In the genomic region with DNA sequence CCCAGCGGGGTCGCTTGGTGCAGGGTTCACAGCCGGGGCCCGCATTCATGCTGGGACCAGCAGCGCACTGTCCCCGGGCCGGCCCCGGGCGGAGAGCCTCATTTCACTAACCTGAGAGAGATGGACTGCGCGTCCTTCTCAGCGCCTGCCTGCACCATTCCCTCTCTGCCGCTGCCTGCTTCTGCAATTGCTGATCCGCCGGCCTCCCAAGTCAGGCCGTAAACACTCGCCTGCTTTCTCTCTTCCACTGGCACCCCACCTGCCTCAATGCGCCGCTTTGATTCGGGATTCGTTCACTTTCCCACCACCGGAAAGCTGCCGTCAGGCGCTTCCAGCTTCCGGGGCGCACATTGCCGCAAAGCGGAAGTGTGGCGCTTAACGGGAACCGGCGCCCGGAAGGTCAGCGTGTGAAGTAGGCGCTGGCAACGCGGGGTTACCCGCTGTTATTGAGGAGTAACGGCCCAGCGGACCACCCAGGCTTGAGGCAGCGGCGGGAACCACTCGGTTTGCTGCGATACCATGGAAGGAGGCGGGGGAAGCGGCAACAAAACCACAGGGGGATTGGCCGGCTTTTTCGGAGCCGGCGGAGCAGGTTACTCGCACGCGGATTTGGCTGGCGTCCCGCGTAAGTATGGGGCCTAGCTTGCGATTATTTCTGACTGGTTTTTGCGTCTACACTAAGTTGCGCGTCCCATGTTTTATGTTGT, we compare ENCODE assay signal across 8 cellular contexts. TPM values are rescaled to one million over a fixed set of nuclear protein-coding genes. Genes with fewer than 3 reads are reported as not detected.
DNase-seq lines count a peak whose midpoint lies in the region; ATAC-seq, FAIRE-seq and TF ChIP-seq lines count a peak whose summit lies in the region.
"Not testable (repeated sequence)": the region's sequence is repeated elsewhere in the genome, so short reads cannot be mapped to it uniquely, and the experiment has no call there.

A gene with protein sequence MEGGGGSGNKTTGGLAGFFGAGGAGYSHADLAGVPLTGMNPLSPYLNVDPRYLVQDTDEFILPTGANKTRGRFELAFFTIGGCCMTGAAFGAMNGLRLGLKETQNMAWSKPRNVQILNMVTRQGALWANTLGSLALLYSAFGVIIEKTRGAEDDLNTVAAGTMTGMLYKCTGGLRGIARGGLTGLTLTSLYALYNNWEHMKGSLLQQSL (plus strand): TSS at position 384 of the 707 bp plus-strand sequence. CDS start 136 bp downstream, at position 520.

- H3K4me1 ChIP-seq in thyroid gland: not testable (repeated sequence)

- not testable (repeated sequence) for H3K36me3 ChIP-seq in thyroid gland

- peak in 1 of 6 experiments; percentile 5 for TF ChIP-seq CTCF in thyroid gland (IDR thresholded peaks at IDR 0.05)

- FAIRE-seq in GM12891 (lab: Jason Lieb, UNC): not testable (repeated sequence)

- not testable (repeated sequence) for H3K27me3 ChIP-seq in thyroid gland

- peak within 1 kb of the TSS; percentile 40 to 49 (median 47) for H3K27ac ChIP-seq in thyroid gland

- H3K4me3 ChIP-seq in thyroid gland (replicated peaks in 1 of 3): peak within 1 kb of the TSS; percentile 66 to 83 (median 69)

- TF ChIP-seq POLR2A in GM12891 (IDR thresholded peaks at IDR 0.05; ENCODE audit: low read depth, low read length) (peak; percentile 75), thyroid gland (IDR thresholded peaks at IDR 0.05) (peak in 1 of 2 donors; percentile 53)

- 0 to 1% methylated on average over 15 to 40 of the region's 60 CpGs for WGBS in thyroid gland, 2 donors

- intact Hi-C loops in left cardiac atrium (cut with DNase I): not testable (repeated sequence)
- intact Hi-C loops in thyroid gland (cut with DNase I): loop anchor here (5.0 kb wide), 1 partner anchor 55 kb away; no protein-coding TSS in a partner anchor

- H3K9me3 ChIP-seq in thyroid gland: not testable (repeated sequence)

- DNase-seq in GM12891 (ENCODE audit: insufficient read length, low spot score) (peak; percentile 9), NCI-H146 (lab: John Stamatoyannopoulos, UW) (peak; percentile 80), T-helper 2 cell (peak; percentile 74 to 90 (median 83)), amniotic epithelial cell (ENCODE audit: low read depth) (peak; percentile 83), left cardiac atrium (peak; percentile 90), pons (ENCODE audit: low spot score) (peak; percentile 72), thyroid gland (peak; percentile 85 to 89)

- ATAC-seq in HG02763 (IDR thresholded peaks at IDR 0.05; ENCODE audit: unreplicated experiment) (peak; percentile 66), left cardiac atrium (peak; percentile 96 to 97)

TF ChIP-seq in GM12891, 5 proteins besides CTCF, POLR2A, EP300 and RAD21:
- TF ChIP-seq POLR2AphosphoS5 (IDR thresholded peaks at IDR 0.05; ENCODE audit: low read depth, low read length) (peak; percentile 74), SPI1 (IDR thresholded peaks at IDR 0.05; ENCODE audit: low read depth, low read length) (peak; percentile 58), TAF1 (IDR thresholded peaks at IDR 0.05; ENCODE audit: low read depth, low read length) (0 out of 2 replicates have a peak, but pooled peaks have one; percentile 58)

RNA-seq across cellular contexts. Expression of the gene that starts here (rescaled TPM):
- polyA plus RNA-seq in GM12891 (2012; ENCODE audit: low read depth, missing spikeins): 98.5 TPM
- total RNA-seq in left cardiac atrium (10 to 100 TPM; 59.2 to 80.5 TPM), thyroid gland (10 to 100 TPM; 68.7 to 85.6 (median 72.1) TPM)

Comparison
In these comparisons a context has a peak if more than half of its experiments do, and no peak if none do; other contexts are left out.
1. Peak in every context shown above with its lines: DNase-seq, ATAC-seq, H3K4me3 ChIP-seq and H3K27ac ChIP-seq.
2. DNase-seq: peak in every context shown above with its lines; median percentile 90 in left cardiac atrium; 87 in thyroid gland; 83 in T-helper 2 cell; 83 in amniotic epithelial cell; 80 in NCI-H146; 72 in pons; 9 in GM12891.